ENCODE assay signal across 2 cellular contexts in genomic region chr2:128867327-128867726, GRCh38.
TF ChIP-seq lines count a peak whose summit lies in the region.

No MANE protein-coding gene starts in this region.

TF ChIP-seq in SK-N-SH, 30 proteins besides CTCF, POLR2A, EP300 and RAD21 (continued from another document):
- TF ChIP-seq MAX (IDR thresholded peaks at IDR 0.05; ENCODE audit: low read depth) (no peak), NRF1 (IDR thresholded peaks at IDR 0.05; ENCODE audit: low read depth, low read length) (no peak), CHD2 (IDR thresholded peaks at IDR 0.05; ENCODE audit: low read length, partially characterized antibody) (no peak), REST (IDR thresholded peaks at IDR 0.05; ENCODE audit: low read depth, low read length) (no peak), PBX3 (IDR thresholded peaks at IDR 0.05) (no peak), FOXM1 (IDR thresholded peaks at IDR 0.05; ENCODE audit: low read depth) (no peak), ZBTB33 (IDR thresholded peaks at IDR 0.05; ENCODE audit: borderline replicate concordance, low read depth) (no peak)

TF ChIP-seq in SK-N-SH treated with all-trans-retinoic acid at 6 μM for 48 hours, 23 proteins besides CTCF, POLR2A, EP300 and RAD21 (continued from another document):
- no peak for TF ChIP-seq PATZ1 (CRISPR knock-in tag; IDR thresholded peaks at IDR 0.05; ENCODE audit: borderline replicate concordance)
- TF ChIP-seq ZNF565 (CRISPR knock-in tag; conservative IDR thresholded peaks at IDR 0.05; ENCODE audit: low read depth), result no peak
- TF ChIP-seq ESRRG (CRISPR knock-in tag; IDR thresholded peaks at IDR 0.05), result no peak
- TF ChIP-seq BACH2 (CRISPR knock-in tag; IDR thresholded peaks at IDR 0.05; ENCODE audit: borderline replicate concordance), result no peak
- TF ChIP-seq PPARA (CRISPR knock-in tag; IDR thresholded peaks at IDR 0.05; ENCODE audit: borderline replicate concordance), result no peak
- no peak for TF ChIP-seq CSDC2 (CRISPR knock-in tag; IDR thresholded peaks at IDR 0.05)
- no peak for TF ChIP-seq CSRNP3 (CRISPR knock-in tag; IDR thresholded peaks at IDR 0.05)
- TF ChIP-seq TCF4 (CRISPR knock-in tag; IDR thresholded peaks at IDR 0.05; ENCODE audit: borderline replicate concordance), result no peak
- no peak for TF ChIP-seq POU6F1 (CRISPR knock-in tag; IDR thresholded peaks at IDR 0.05; ENCODE audit: borderline replicate concordance, low read depth)
